Comparison of ENCODE assay signal across 15 cellular contexts in the genomic region with DNA sequence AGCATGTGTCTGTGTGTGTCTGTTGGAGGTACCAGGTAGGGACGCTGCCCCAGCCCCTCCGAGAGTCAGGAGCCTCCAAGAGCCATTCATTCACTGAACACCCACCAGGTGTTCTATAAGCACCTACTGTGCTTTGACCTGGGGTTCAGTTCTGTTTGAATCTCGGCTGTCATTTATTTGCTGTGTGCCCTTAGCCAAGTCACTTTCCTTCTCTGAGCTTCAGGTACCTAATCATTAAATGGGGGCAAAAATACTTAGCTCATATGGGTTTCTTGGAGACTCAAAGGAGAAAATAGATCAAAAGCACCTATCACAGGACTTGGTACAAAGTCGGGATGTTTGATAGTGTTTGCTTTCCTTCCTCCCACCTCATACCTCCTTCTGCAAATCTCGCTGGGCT. TPM values are rescaled to one million over a fixed set of nuclear protein-coding genes. Genes with fewer than 3 reads are reported as not detected.
A peak's percentile ranks its signal among the peaks of the same experiment; 100 is the strongest.
DNase-seq lines count a peak whose midpoint lies in the region; ATAC-seq, FAIRE-seq and TF ChIP-seq lines count a peak whose summit lies in the region.
"Had no signal": no experiment of that assay in that cellular context is flagged by ENCODE, and none has a peak within 500 bp of the region (broad histone marks: within the 10 kb centered on the region; RNA-seq: fewer than 3 reads in every experiment).

No MANE protein-coding gene starts in this region.

- no peak for TF ChIP-seq RAD21 in K562 (CRISPR knock-in tag; conservative IDR thresholded peaks at IDR 0.05 in 1 of 2, IDR thresholded peaks at IDR 0.05 in 1 of 2)

- BruUV-seq in K562 (replicated peaks; lab: Mats Ljungman, UMichigan): no TSS peak

- no peaks in the 10 kb centered on the region for H3K79me1 ChIP-seq in mesendoderm (ENCODE audit: low read length)

- H3K56ac ChIP-seq in mesendoderm (ENCODE audit: low read length): peak overlapping the region; percentile 1

- no peak overlapping the region for H3K4ac ChIP-seq in mesendoderm (ENCODE audit: low read depth, low read length)

- peak overlapping the region; percentile 71; the same call in 1 of the 3 replicates for H3K27ac ChIP-seq in K562 (ENCODE audit: extremely low read depth, low read depth, low read length)
- no peak overlapping the region for H3K27ac ChIP-seq in mesendoderm (ENCODE audit: low read depth, low read length)
- no peak overlapping the region for H3K27ac ChIP-seq in CD4-positive, alpha-beta memory T cell (ENCODE audit: low read depth, low read length)
- H3K27ac ChIP-seq: HL-60 had no signal

- H3K4me1 Mint-ChIP-seq in CD4-positive, alpha-beta memory T cell: peaks cover 3 to 13% (median 5%) of the 10 kb centered on the region in 4 donors

- peaks cover 88% of the 10 kb centered on the region for H3K79me2 ChIP-seq in K562 (ENCODE audit: control insufficient read depth, insufficient read depth, low read length)
- H3K79me2 ChIP-seq in mesendoderm (ENCODE audit: control insufficient read depth, insufficient read depth, low read length): no peaks in the 10 kb centered on the region

- H3K27ac Mint-ChIP-seq in CD4-positive, alpha-beta memory T cell: no peak overlapping the region
- H3K27ac Mint-ChIP-seq: GM23338 had no signal

- no peak for FAIRE-seq in K562 (lab: Jason Lieb, UNC)
- FAIRE-seq: GM12892 had no signal

- TF ChIP-seq POLR2A in K562 (conservative IDR thresholded peaks at IDR 0.05): no peak

- H3K9ac ChIP-seq in K562 (ENCODE audit: insufficient read depth in 1 of 2, low read depth in 2 of 2, low read length in 2 of 2) (peak overlapping the region in 1 of 2 experiments; percentile 83; a peak in 2 of 4 replicates), mesendoderm (ENCODE audit: low read length) (no peak overlapping the region)

- no peak for TF ChIP-seq EP300 in K562 (IDR thresholded peaks at IDR 0.05; ENCODE audit: low read length)

- peaks cover 40% of the 10 kb centered on the region; the same call in 2 of the 3 replicates for H3K36me3 ChIP-seq in K562 (ENCODE audit: control insufficient read depth, insufficient read depth, low read length)
- no peaks in the 10 kb centered on the region for H3K36me3 ChIP-seq in mesendoderm (ENCODE audit: control insufficient read depth, insufficient read depth, low read length)
- no peaks in the 10 kb centered on the region for H3K36me3 ChIP-seq in CD4-positive, alpha-beta memory T cell (ENCODE audit: insufficient read depth, low read length)

- H3K9me3 Mint-ChIP-seq in CD4-positive, alpha-beta memory T cell: no peaks in the 10 kb centered on the region
- H3K9me3 Mint-ChIP-seq: GM23338 had no signal

- no peak for TF ChIP-seq CTCF in K562 (IDR thresholded peaks at IDR 0.05 in 2 of 3, conservative IDR thresholded peaks at IDR 0.05 in 1 of 3; ENCODE audit: insufficient read depth in 2 of 3, low read depth in 1 of 3, low read length in 3 of 3)

- no peak overlapping the region for H3K18ac ChIP-seq in mesendoderm (ENCODE audit: low read length)

- no peak overlapping the region for H2BK120ac ChIP-seq in mesendoderm (ENCODE audit: low read depth, low read length)

- H3K27me3 ChIP-seq in K562 (ENCODE audit: control insufficient read depth in 2 of 2, insufficient read depth in 2 of 2, low read length in 2 of 2) (no peaks in the 10 kb centered on the region), mesendoderm (ENCODE audit: insufficient read depth, low read length, poor library complexity) (no peaks in the 10 kb centered on the region)
- H3K27me3 ChIP-seq in CD4-positive, alpha-beta memory T cell (ENCODE audit: insufficient read depth, low read length): peaks cover 46% of the 10 kb centered on the region

- POLR2A ChIA-PET in K562 (lab: Yijun Ruan, JAX): interaction anchor here (0.5 to 0.8 kb wide), 3 partner anchors 18 to 139 kb away, joined by 3 to 4 read pairs (median 3); partner anchors contain the start of gene GMPPA
- POLR2A ChIA-PET in CD4-positive, alpha-beta memory T cell (lab: Charles Lee; ENCODE audit: partially characterized antibody): interaction anchor here (1.0 kb wide), 1 partner anchor 31 kb away, joined by 3 read pairs; a partner anchor contains a TSS

- peak overlapping the region; percentile 72 for H2AK5ac ChIP-seq in mesendoderm (ENCODE audit: low read length)

- H2BK15ac ChIP-seq in mesendoderm (replicated peaks; ENCODE audit: low read depth): no peak overlapping the region

- DNase-seq in K562 (ENCODE audit: extremely low read depth in 1 of 4, low spot score in 3 of 4): no peak
- no peak for DNase-seq in mesendoderm
- DNase-seq in CD4-positive, alpha-beta memory T cell: no peak
- DNase-seq in stimulated activated CD8-positive, alpha-beta memory T cell treated with anti-CD3 and anti-CD28 coated beads, Interleukin-4, amount 100 ng/mL, for 48 hours: no peak
- DNase-seq: ACHN, AML-193, Caco-2, DMS153, MV-4-11, NCI-H187 treated with DMSO at 0.1 percent for 48 hours, NCI-H526 treated with DMSO at 0.1 percent for 48 hours, SHP77 treated with DMSO at 0.1 percent for 48 hours had no signal

- no peak overlapping the region for H2AFZ ChIP-seq in K562 (ENCODE audit: low read depth, low read length)
- H2AFZ ChIP-seq: GM23338 had no signal

- no peak overlapping the region for H4K8ac ChIP-seq in mesendoderm (ENCODE audit: low read depth, low read length)

- H3K36me3 Mint-ChIP-seq in CD4-positive, alpha-beta memory T cell: no peaks in the 10 kb centered on the region

- no peak overlapping the region for H3K4me3 Mint-ChIP-seq in CD4-positive, alpha-beta memory T cell
- H3K4me3 Mint-ChIP-seq: GM23338 had no signal

- peaks cover 66 to 75% of the 10 kb centered on the region in 2 donors for H3K27me3 Mint-ChIP-seq in CD4-positive, alpha-beta memory T cell

- H3K4me2 ChIP-seq in K562 (ENCODE audit: insufficient read depth, low read length) (no peak overlapping the region), mesendoderm (ENCODE audit: low read length) (no peak overlapping the region)
- H3K4me2 ChIP-seq: GM23338 had no signal

- H3K23ac ChIP-seq in mesendoderm (ENCODE audit: low read length): no peak overlapping the region

- H4K20me1 ChIP-seq in K562 (replicated peaks; ENCODE audit: control insufficient read depth, insufficient read depth, low read length): no peaks in the 10 kb centered on the region

- WGBS in K562 (ENCODE audit: insufficient coverage, low coverage, missing lambda C conversion rate): 79% methylated on average over 2 of the region's 5 CpGs
- no CpG with 5 or more reads among the region's 5 CpGs for WGBS in mesendoderm (ENCODE audit: extremely low coverage, insufficient coverage, low lambda C conversion rate)

- H3K4me1 ChIP-seq in K562 (replicated peaks in 1 of 2; ENCODE audit: control insufficient read depth in 2 of 2, insufficient read depth in 2 of 2, low read length in 2 of 2) (peaks cover 72 to 84% of the 10 kb centered on the region in 2 experiments), mesendoderm (ENCODE audit: control insufficient read depth, low read depth, low read length) (peaks cover 8% of the 10 kb centered on the region)
- peaks cover 10% of the 10 kb centered on the region for H3K4me1 ChIP-seq in CD4-positive, alpha-beta memory T cell (ENCODE audit: insufficient read depth, low read length)

- CTCF ChIA-PET in K562 (lab: Yijun Ruan, JAX; ENCODE audit: low intra/inter-chr PET ratio): interaction anchor here (0.6 kb wide), 1 partner anchor 86 kb away, joined by 4 read pairs; no protein-coding TSS in a partner anchor
- CTCF ChIA-PET in CD4-positive, alpha-beta memory T cell (lab: Charles Lee; ENCODE audit: partially characterized antibody): interaction anchor here (0.8 to 6.5 kb wide), 12 partner anchors 14 to 125 kb away, joined by 3 to 160 read pairs (median 6); partner anchors contain the start of genes CHPF, GMPPA and TMEM198

- H3K4me3 ChIP-seq in K562: no peak overlapping the region
- H3K4me3 ChIP-seq in mesendoderm (ENCODE audit: low read length): no peak overlapping the region
- no peak overlapping the region for H3K4me3 ChIP-seq in CD4-positive, alpha-beta memory T cell (ENCODE audit: low read length in 2 of 2)
- H3K4me3 ChIP-seq: GM23338 had no signal

- no peak overlapping the region for H2BK5ac ChIP-seq in mesendoderm (ENCODE audit: low read length)

- no peak overlapping the region for H4K5ac ChIP-seq in mesendoderm (ENCODE audit: low read length)

- no peaks in the 10 kb centered on the region for H3K9me1 ChIP-seq in K562 (ENCODE audit: control insufficient read depth, insufficient read depth, low read length)

- no peak for ATAC-seq in K562
- ATAC-seq: GM23338 had no signal

- in situ Hi-C loops in K562 (cut with MboI): loop anchor here (5.0 to 10.0 kb wide), 2 partner anchors 35 to 53 kb away; no protein-coding TSS in a partner anchor

- no peaks in the 10 kb centered on the region for H3K9me3 ChIP-seq in K562 (replicated peaks; ENCODE audit: control insufficient read depth, insufficient read depth, low read depth, low read length)
- no peaks in the 10 kb centered on the region for H3K9me3 ChIP-seq in CD4-positive, alpha-beta memory T cell (ENCODE audit: control insufficient read depth in 1 of 2, low read length in 2 of 2)
- H3K9me3 ChIP-seq: Caco-2 had no signal

- intact Hi-C loops in K562 (cut with micrococcal nuclease): no loop called here
- intact Hi-C loops in CD4-positive, alpha-beta memory T cell (cut with micrococcal nuclease): no loop called here

RNA-seq across cellular contexts. Expression of gene ASIC4, which starts 13.2 kb away (rescaled TPM):
- 14.4 and 30.7 TPM in 2 replicates for total RNA-seq in K562 (2011; cell fraction: chromatin; rRNA removed; ENCODE audit: low replicate concordance)
- total RNA-seq in K562 (2011; cell fraction: nucleolus; rRNA removed): 21.7 and 26.1 TPM in 2 replicates
- 15.1 and 18.3 TPM in 2 replicates for total RNA-seq in K562 (2011; cell fraction: nucleoplasm; rRNA removed)
- total RNA-seq in K562 (2014; rRNA removed): 17.7 and 24.8 TPM in 2 replicates
- 2.3 and 3.8 TPM in 2 replicates for total RNA-seq in K562 (2014; rRNA removed; fragmentation: Illumina TruSeq; extraction: Trizol)
- 9.6 and 9.8 TPM in 2 replicates for total RNA-seq in K562 (2015; rRNA removed; fragmentation: Illumina TruSeq; extraction: Trizol)
- 13.5 and 14.7 TPM in 2 replicates for total RNA-seq in K562 (2021)
- 2.5 and 8.6 TPM in 2 replicates for polyA plus RNA-seq in K562 (2011; rRNA removed)
- 4.7 and 5.7 TPM in 2 replicates for polyA plus RNA-seq in K562 (2011; cell fraction: cytosol; rRNA removed)
- polyA plus RNA-seq in K562 (2011; cell fraction: nucleus; rRNA removed): 48.9 and 62.7 TPM in 2 replicates
- polyA plus RNA-seq in K562 (2012): 15.2 and 19.8 TPM in 2 replicates
- 4.8 and 5.0 TPM in 2 replicates for polyA plus RNA-seq in K562 (2014; fragmentation: Illumina TruSeq; extraction: Trizol)
- polyA plus RNA-seq in K562 (2014; fragmentation: Nextera tagmentation; extraction: Ambion mirVana): under 1 TPM; 0.07 to 0.08 TPM
- 19.0 and 19.2 TPM in 2 replicates for polyA plus RNA-seq in K562 (2014; rRNA removed)
- 2.5 and 4.5 TPM in 2 replicates for polyA minus RNA-seq in K562 (2011; rRNA and poly(A)+ RNA removed)
- 2.6 and 8.5 TPM in 2 replicates for polyA minus RNA-seq in K562 (2011; cell fraction: cytosol; rRNA and poly(A)+ RNA removed)
- polyA minus RNA-seq in K562 (2011; cell fraction: nucleus; rRNA and poly(A)+ RNA removed): 13.9 and 26.5 TPM in 2 replicates
- not detected for polyA plus RNA-seq in mesendoderm (2013, experiment 1 of 2)
- polyA plus RNA-seq in mesendoderm (2013, experiment 2 of 2): 0.01 TPM
- total RNA-seq in CD4-positive, alpha-beta memory T cell: under 1 TPM; 0.09 to 0.22 TPM
- polyA plus RNA-seq in CD4-positive, alpha-beta memory T cell: not detected

RNA-seq across cellular contexts. Expression of gene CHPF, which starts 16.1 kb away (rescaled TPM):
- 9.1 and 46.2 TPM in 2 replicates for total RNA-seq in K562 (2011; cell fraction: chromatin; rRNA removed; ENCODE audit: low replicate concordance)
- 74.1 and 96.4 TPM in 2 replicates for total RNA-seq in K562 (2011; cell fraction: nucleolus; rRNA removed)
- total RNA-seq in K562 (2011; cell fraction: nucleoplasm; rRNA removed): 36.0 and 36.5 TPM in 2 replicates
- total RNA-seq in K562 (2014; rRNA removed) (57.2 and 67.6 TPM in 2 replicates), K562 (2014; rRNA removed; fragmentation: Illumina TruSeq; extraction: Trizol) (1.5 and 2.0 TPM in 2 replicates), K562 (2015; rRNA removed; fragmentation: Illumina TruSeq; extraction: Trizol) (7.9 and 9.0 TPM in 2 replicates), K562 (2021) (40.1 and 41.1 TPM in 2 replicates)
- polyA plus RNA-seq in K562 (2011; rRNA removed) (9.9 and 14.8 TPM in 2 replicates), K562 (2014; fragmentation: Illumina TruSeq; extraction: Trizol) (2.6 and 11.5 TPM in 2 replicates), K562 (2014; fragmentation: Nextera tagmentation; extraction: Ambion mirVana) (under 1 TPM; 0.15 to 0.35 TPM), K562 (2014; rRNA removed) (31.8 and 32.1 TPM in 2 replicates)
- polyA plus RNA-seq in K562 (2011; cell fraction: cytosol; rRNA removed): 22.8 and 80.8 TPM in 2 replicates
- 25.6 and 44.2 TPM in 2 replicates for polyA plus RNA-seq in K562 (2011; cell fraction: nucleus; rRNA removed)
- polyA plus RNA-seq in K562 (2012): 22.4 and 47.7 TPM in 2 replicates
- polyA minus RNA-seq in K562 (2011; rRNA and poly(A)+ RNA removed): 3.4 and 5.3 TPM in 2 replicates
- 25.0 and 30.2 TPM in 2 replicates for polyA minus RNA-seq in K562 (2011; cell fraction: cytosol; rRNA and poly(A)+ RNA removed)
- polyA minus RNA-seq in K562 (2011; cell fraction: nucleus; rRNA and poly(A)+ RNA removed): 24.2 and 27.0 TPM in 2 replicates
- polyA plus RNA-seq in mesendoderm (2013, experiment 1 of 2): 50.4 TPM
- polyA plus RNA-seq in mesendoderm (2013, experiment 2 of 2): 50.4 TPM
- 1 to 10 TPM; 7.7 to 8.5 TPM for total RNA-seq in CD4-positive, alpha-beta memory T cell
- 1 to 10 TPM; 7.5 to 8.1 TPM for polyA plus RNA-seq in CD4-positive, alpha-beta memory T cell

RNA-seq across cellular contexts. Expression of gene TMEM198, which starts 16.4 kb away (rescaled TPM):
- total RNA-seq in K562 (2011; cell fraction: chromatin; rRNA removed; ENCODE audit: low replicate concordance): 1.3 and 5.0 TPM in 2 replicates
- total RNA-seq in K562 (2011; cell fraction: nucleolus; rRNA removed): 4.3 and 6.5 TPM in 2 replicates
- total RNA-seq in K562 (2011; cell fraction: nucleoplasm; rRNA removed): 3.1 and 3.4 TPM in 2 replicates
- total RNA-seq in K562 (2014; rRNA removed): 1.1 and 2.5 TPM in 2 replicates
- total RNA-seq in K562 (2014; rRNA removed; fragmentation: Illumina TruSeq; extraction: Trizol): 0.38 and 0.47 TPM in 2 replicates
- total RNA-seq in K562 (2015; rRNA removed; fragmentation: Illumina TruSeq; extraction: Trizol): 0.98 and 1.1 TPM in 2 replicates
- total RNA-seq in K562 (2021): 2.4 and 3.8 TPM in 2 replicates
- 1.1 and 2.2 TPM in 2 replicates for polyA plus RNA-seq in K562 (2011; rRNA removed)
- 2.6 and 3.9 TPM in 2 replicates for polyA plus RNA-seq in K562 (2011; cell fraction: cytosol; rRNA removed)
- 19.4 and 26.1 TPM in 2 replicates for polyA plus RNA-seq in K562 (2011; cell fraction: nucleus; rRNA removed)
- 2.1 and 3.5 TPM in 2 replicates for polyA plus RNA-seq in K562 (2012)
- 1.0 and 1.3 TPM in 2 replicates for polyA plus RNA-seq in K562 (2014; fragmentation: Illumina TruSeq; extraction: Trizol)
- polyA plus RNA-seq in K562 (2014; fragmentation: Nextera tagmentation; extraction: Ambion mirVana): under 1 TPM; 0.03 TPM
- polyA plus RNA-seq in K562 (2014; rRNA removed): 2.5 and 2.7 TPM in 2 replicates
- polyA minus RNA-seq in K562 (2011; rRNA and poly(A)+ RNA removed): 0.36 and 0.81 TPM in 2 replicates
- polyA minus RNA-seq in K562 (2011; cell fraction: cytosol; rRNA and poly(A)+ RNA removed): 0.95 and 1.0 TPM in 2 replicates
- polyA minus RNA-seq in K562 (2011; cell fraction: nucleus; rRNA and poly(A)+ RNA removed): 1.5 and 1.7 TPM in 2 replicates
- polyA plus RNA-seq in mesendoderm (2013, experiment 1 of 2): 3.7 TPM
- 3.7 TPM for polyA plus RNA-seq in mesendoderm (2013, experiment 2 of 2)
- total RNA-seq in CD4-positive, alpha-beta memory T cell: under 1 TPM; 0.67 to 0.76 TPM
- not detected for polyA plus RNA-seq in CD4-positive, alpha-beta memory T cell

RNA-seq across cellular contexts. Expression of gene GMPPA, which starts 28.8 kb away (rescaled TPM):
- total RNA-seq in K562 (2011; cell fraction: chromatin; rRNA removed; ENCODE audit: low replicate concordance): 76.3 and 182 TPM in 2 replicates
- 113 and 116 TPM in 2 replicates for total RNA-seq in K562 (2011; cell fraction: nucleolus; rRNA removed)
- 78.7 and 92.4 TPM in 2 replicates for total RNA-seq in K562 (2011; cell fraction: nucleoplasm; rRNA removed)
- total RNA-seq in K562 (2014; rRNA removed) (66.7 and 93.8 TPM in 2 replicates), K562 (2014; rRNA removed; fragmentation: Illumina TruSeq; extraction: Trizol) (38.5 and 47.9 TPM in 2 replicates), K562 (2015; rRNA removed; fragmentation: Illumina TruSeq; extraction: Trizol) (59.6 and 65.4 TPM in 2 replicates), K562 (2021) (69.7 and 71.3 TPM in 2 replicates)
- polyA plus RNA-seq in K562 (2011; rRNA removed) (101 and 108 TPM in 2 replicates), K562 (2014; fragmentation: Illumina TruSeq; extraction: Trizol) (82.1 and 90.5 TPM in 2 replicates), K562 (2014; fragmentation: Nextera tagmentation; extraction: Ambion mirVana) (10 to 100 TPM in 1 of 2 experiments, 1 to 10 TPM in 1; 7.0 to 24.7 TPM), K562 (2014; rRNA removed) (71.2 and 75.4 TPM in 2 replicates)
- 152 and 203 TPM in 2 replicates for polyA plus RNA-seq in K562 (2011; cell fraction: cytosol; rRNA removed)
- 219 and 235 TPM in 2 replicates for polyA plus RNA-seq in K562 (2011; cell fraction: nucleus; rRNA removed)
- polyA plus RNA-seq in K562 (2012): 99.0 and 134 TPM in 2 replicates
- polyA minus RNA-seq in K562 (2011; rRNA and poly(A)+ RNA removed): 73.2 and 103 TPM in 2 replicates
- 47.8 and 64.1 TPM in 2 replicates for polyA minus RNA-seq in K562 (2011; cell fraction: cytosol; rRNA and poly(A)+ RNA removed)
- 38.2 and 59.0 TPM in 2 replicates for polyA minus RNA-seq in K562 (2011; cell fraction: nucleus; rRNA and poly(A)+ RNA removed)
- polyA plus RNA-seq in mesendoderm (2013, experiment 1 of 2): 20.4 TPM
- 20.2 TPM for polyA plus RNA-seq in mesendoderm (2013, experiment 2 of 2)
- 10 to 100 TPM; 45.2 to 48.3 TPM for total RNA-seq in CD4-positive, alpha-beta memory T cell
- polyA plus RNA-seq in CD4-positive, alpha-beta memory T cell: 10 to 100 TPM; 30.4 to 31.0 TPM

RNA-seq across cellular contexts. Expression of gene OBSL1, which starts 43.9 kb away (rescaled TPM):
- total RNA-seq in K562 (2011; cell fraction: chromatin; rRNA removed; ENCODE audit: low replicate concordance): 21.4 and 68.9 TPM in 2 replicates
- total RNA-seq in K562 (2011; cell fraction: nucleolus; rRNA removed): 49.9 and 55.4 TPM in 2 replicates
- 22.7 and 27.9 TPM in 2 replicates for total RNA-seq in K562 (2011; cell fraction: nucleoplasm; rRNA removed)
- 14.9 and 19.2 TPM in 2 replicates for total RNA-seq in K562 (2014; rRNA removed)
- total RNA-seq in K562 (2014; rRNA removed; fragmentation: Illumina TruSeq; extraction: Trizol): 2.5 and 3.0 TPM in 2 replicates
- 8.6 and 9.6 TPM in 2 replicates for total RNA-seq in K562 (2015; rRNA removed; fragmentation: Illumina TruSeq; extraction: Trizol)
- total RNA-seq in K562 (2021): 24.5 and 26.6 TPM in 2 replicates
- 10.2 and 14.7 TPM in 2 replicates for polyA plus RNA-seq in K562 (2011; rRNA removed)
- polyA plus RNA-seq in K562 (2011; cell fraction: cytosol; rRNA removed): 9.2 and 21.4 TPM in 2 replicates
- polyA plus RNA-seq in K562 (2011; cell fraction: nucleus; rRNA removed): 91.1 and 133 TPM in 2 replicates
- polyA plus RNA-seq in K562 (2012): 27.0 and 40.4 TPM in 2 replicates
- 6.8 and 12.6 TPM in 2 replicates for polyA plus RNA-seq in K562 (2014; fragmentation: Illumina TruSeq; extraction: Trizol)
- 1 to 10 TPM; 1.2 to 1.9 TPM for polyA plus RNA-seq in K562 (2014; fragmentation: Nextera tagmentation; extraction: Ambion mirVana)
- 19.3 and 19.8 TPM in 2 replicates for polyA plus RNA-seq in K562 (2014; rRNA removed)
- 6.2 and 8.2 TPM in 2 replicates for polyA minus RNA-seq in K562 (2011; rRNA and poly(A)+ RNA removed)
- polyA minus RNA-seq in K562 (2011; cell fraction: cytosol; rRNA and poly(A)+ RNA removed): 14.2 and 18.7 TPM in 2 replicates
- polyA minus RNA-seq in K562 (2011; cell fraction: nucleus; rRNA and poly(A)+ RNA removed): 17.0 and 18.6 TPM in 2 replicates
- 51.2 TPM for polyA plus RNA-seq in mesendoderm (2013, experiment 1 of 2)
- 51.9 TPM for polyA plus RNA-seq in mesendoderm (2013, experiment 2 of 2)
- total RNA-seq in CD4-positive, alpha-beta memory T cell: under 1 TPM in 1 of 2 experiments, not detected in 1; 0.09 TPM
- not detected for polyA plus RNA-seq in CD4-positive, alpha-beta memory T cell
